8 cellular contexts compared by ENCODE assay signal in genomic region chr1:40979241-40980067, GRCh38. TPM values are rescaled to one million over a fixed set of nuclear protein-coding genes. Genes with fewer than 3 reads are reported as not detected.
DNase-seq lines count a peak whose midpoint lies in the region; ATAC-seq, FAIRE-seq and TF ChIP-seq lines count a peak whose summit lies in the region.

TSS of gene CTPS1 (plus strand) at chr1:40979696. CDS start at chr1:40983291, 3,595 bp downstream.

- TF ChIP-seq POLR2A in endothelial cell of umbilical vein (IDR thresholded peaks at IDR 0.05; ENCODE audit: low read depth, low read length), result peak; percentile 85

- BruUV-seq in endothelial cell of umbilical vein (replicated peaks; lab: Mats Ljungman, UMichigan), result TSS peak; percentile 74

- H3K9me1 ChIP-seq in endothelial cell of umbilical vein (replicated peaks; ENCODE audit: control insufficient read depth, extremely low read depth, insufficient read depth, low read length), result no peaks in the 10 kb centered on the region

- dilution Hi-C loops in endothelial cell of umbilical vein (cut with MboI; ENCODE audit: extremely low pct_ligation_motif_present, low sequenced_read_pairs), result no loop called here

- CTCF ChIA-PET in endothelial cell of umbilical vein (lab: Charles Lee), result interaction anchor here (0.8 to 1.7 kb wide), 7 partner anchors 9 to 207 kb away, joined by 3 to 7 read pairs (median 3); no protein-coding TSS in a partner anchor

- H4K20me1 ChIP-seq in OCI-LY3 (ENCODE audit: insufficient read depth, low read length) (peaks cover 15% of the 10 kb centered on the region), endothelial cell of umbilical vein (replicated peaks; ENCODE audit: control insufficient read depth, extremely low read depth, insufficient read depth, low read length) (no peaks in the 10 kb centered on the region)

- H3K79me2 ChIP-seq in OCI-LY3 (ENCODE audit: low read length), result peaks cover 51% of the 10 kb centered on the region
- H3K79me2 ChIP-seq in endothelial cell of umbilical vein (ENCODE audit: control insufficient read depth, insufficient read depth, low read length), result peaks cover 40% of the 10 kb centered on the region

- peak; percentile 90 for FAIRE-seq in endothelial cell of umbilical vein (lab: Jason Lieb, UNC)

- H3K4me2 ChIP-seq in OCI-LY3 (ENCODE audit: low read length), result peak within 1 kb of the TSS; percentile 99
- peak within 1 kb of the TSS; percentile 49 for H3K4me2 ChIP-seq in endothelial cell of umbilical vein (ENCODE audit: insufficient read depth, low read length)

- POLR2A ChIA-PET in endothelial cell of umbilical vein (lab: Charles Lee), result interaction anchor here (0.6 to 0.9 kb wide), 2 partner anchors 122 kb away, joined by 3 read pairs; no protein-coding TSS in a partner anchor

- H3K36me3 ChIP-seq in OCI-LY3 (replicated peaks; ENCODE audit: low read depth, low read length) (peaks cover 17% of the 10 kb centered on the region), endothelial cell of umbilical vein (ENCODE audit: control insufficient read depth in 2 of 2, extremely low read depth in 1 of 2, insufficient read depth in 2 of 2, low read length in 2 of 2) (peaks cover 0 to under 1% of the 10 kb centered on the region in 2 experiments)

- H3K9me3 ChIP-seq in OCI-LY3 (ENCODE audit: insufficient read depth, low read length) (no peaks in the 10 kb centered on the region), endothelial cell of umbilical vein (replicated peaks; ENCODE audit: control insufficient read depth, insufficient read depth, low read length) (no peaks in the 10 kb centered on the region)

- H3K27ac ChIP-seq in OCI-LY3 (ENCODE audit: low read length) (peak within 1 kb of the TSS; percentile 82), endothelial cell of umbilical vein (ENCODE audit: insufficient read depth, low read depth, low read length) (peak within 1 kb of the TSS; percentile 88)

- peak within 1 kb of the TSS; percentile 90 for H3K9ac ChIP-seq in OCI-LY3 (ENCODE audit: low read length)
- peak within 1 kb of the TSS; percentile 90 for H3K9ac ChIP-seq in endothelial cell of umbilical vein (replicated peaks; ENCODE audit: extremely low read depth, insufficient read depth, low read length)

- DNase-seq in DMS153 (lab: John Stamatoyannopoulos, UW) (peak; percentile 98), HuH-7.5 (ENCODE audit: low spot score) (peak; percentile 94), endothelial cell of umbilical vein (ENCODE audit: low read depth, low spot score) (peak; percentile 92), midbrain (lab: John Stamatoyannopoulos, UW) (peak; percentile 96)
- DNase-seq in activated CD8-positive, alpha-beta memory T cell treated with anti-CD3 and anti-CD28 coated beads, Interleukin-2, amount 50 U/mL, for 48 hours, result peak; percentile 98
- DNase-seq in stimulated activated CD8-positive, alpha-beta memory T cell treated with anti-CD3 and anti-CD28 coated beads, Interleukin-2, amount 100 ng/mL, for 1 hour (ENCODE audit: low read depth in 2 of 2), result peak; percentile 92 to 93

- H2AFZ ChIP-seq in OCI-LY3 (ENCODE audit: low read depth, low read length) (peak within 1 kb of the TSS; percentile 87), endothelial cell of umbilical vein (ENCODE audit: low read depth, low read length) (peak within 1 kb of the TSS; percentile 99)

- H3K4me1 ChIP-seq in OCI-LY3 (ENCODE audit: low read length), result peaks cover 17% of the 10 kb centered on the region
- H3K4me1 ChIP-seq in endothelial cell of umbilical vein (ENCODE audit: control insufficient read depth, extremely low read depth, insufficient read depth, low read length), result peaks cover 21% of the 10 kb centered on the region

- peak; percentile 88 for ATAC-seq in GM21528 (IDR thresholded peaks at IDR 0.05; ENCODE audit: low FRiP score, unreplicated experiment)

- intact Hi-C loops in endothelial cell of umbilical vein (cut with micrococcal nuclease), result loop anchor here (1.0 kb wide), 1 partner anchor 24 kb away; no protein-coding TSS in a partner anchor

- H3K27me3 ChIP-seq in OCI-LY3 (ENCODE audit: low read depth, low read length) (no peaks in the 10 kb centered on the region), endothelial cell of umbilical vein (ENCODE audit: control insufficient read depth in 2 of 2, insufficient read depth in 2 of 2, low read length in 2 of 2) (no peaks in the 10 kb centered on the region)

- TF ChIP-seq CTCF in OCI-LY3 (IDR thresholded peaks at IDR 0.05; ENCODE audit: low read depth, low read length) (peak; percentile 32), endothelial cell of umbilical vein (IDR thresholded peaks at IDR 0.05; ENCODE audit: extremely low read depth in 1 of 2, insufficient read depth in 1 of 2, low read depth in 1 of 2, low read length in 2 of 2) (no peak)

- H3K4me3 ChIP-seq in OCI-LY3 (ENCODE audit: low read length) (peak within 1 kb of the TSS; percentile 94), endothelial cell of umbilical vein (replicated peaks in 1 of 3; ENCODE audit: insufficient read depth in 1 of 3, low read depth in 1 of 3, low read length in 3 of 3) (peak within 1 kb of the TSS; percentile 60 to 69 (median 69))

TF ChIP-seq in endothelial cell of umbilical vein, 7 proteins besides CTCF, POLR2A, EP300 and RAD21:
- TF ChIP-seq POLR2AphosphoS5 (IDR thresholded peaks at IDR 0.05; ENCODE audit: insufficient read depth, low read depth, low read length) (peak; percentile 80), EZH2 (IDR thresholded peaks at IDR 0.05; ENCODE audit: borderline replicate concordance, low read depth, low read length, severe bottlenecking) (no peak), MYC (IDR thresholded peaks at IDR 0.05; ENCODE audit: low read depth, low read length) (peak; percentile 51)

RNA-seq across cellular contexts. Expression of gene CTPS1, which starts in this region (rescaled TPM):
- 63.8 and 65.8 TPM in 2 replicates for total RNA-seq in endothelial cell of umbilical vein
- polyA plus RNA-seq in endothelial cell of umbilical vein, result 19.2 and 24.9 TPM in 2 replicates
- polyA plus RNA-seq in endothelial cell of umbilical vein (2011; cell fraction: cytosol; rRNA removed), result 30.0 and 40.4 TPM in 2 replicates
- polyA plus RNA-seq in endothelial cell of umbilical vein (2011; cell fraction: nucleus; rRNA removed), result 86.3 and 112 TPM in 2 replicates
- 45.4 and 52.0 TPM in 2 replicates for polyA plus RNA-seq in endothelial cell of umbilical vein (2012)
- polyA minus RNA-seq in endothelial cell of umbilical vein, result 44.4 and 46.0 TPM in 2 replicates
- polyA minus RNA-seq in endothelial cell of umbilical vein (2011; cell fraction: cytosol; rRNA and poly(A)+ RNA removed), result 49.9 TPM
- 54.9 and 77.7 TPM in 2 replicates for polyA minus RNA-seq in endothelial cell of umbilical vein (2011; cell fraction: nucleus; rRNA and poly(A)+ RNA removed)

Comparison
In these comparisons a context has a peak if more than half of its experiments do, and no peak if none do; other contexts are left out.
1. Peak in every context shown above with its lines: DNase-seq, ATAC-seq, H3K4me3 ChIP-seq and H3K27ac ChIP-seq.